In the genomic region with DNA sequence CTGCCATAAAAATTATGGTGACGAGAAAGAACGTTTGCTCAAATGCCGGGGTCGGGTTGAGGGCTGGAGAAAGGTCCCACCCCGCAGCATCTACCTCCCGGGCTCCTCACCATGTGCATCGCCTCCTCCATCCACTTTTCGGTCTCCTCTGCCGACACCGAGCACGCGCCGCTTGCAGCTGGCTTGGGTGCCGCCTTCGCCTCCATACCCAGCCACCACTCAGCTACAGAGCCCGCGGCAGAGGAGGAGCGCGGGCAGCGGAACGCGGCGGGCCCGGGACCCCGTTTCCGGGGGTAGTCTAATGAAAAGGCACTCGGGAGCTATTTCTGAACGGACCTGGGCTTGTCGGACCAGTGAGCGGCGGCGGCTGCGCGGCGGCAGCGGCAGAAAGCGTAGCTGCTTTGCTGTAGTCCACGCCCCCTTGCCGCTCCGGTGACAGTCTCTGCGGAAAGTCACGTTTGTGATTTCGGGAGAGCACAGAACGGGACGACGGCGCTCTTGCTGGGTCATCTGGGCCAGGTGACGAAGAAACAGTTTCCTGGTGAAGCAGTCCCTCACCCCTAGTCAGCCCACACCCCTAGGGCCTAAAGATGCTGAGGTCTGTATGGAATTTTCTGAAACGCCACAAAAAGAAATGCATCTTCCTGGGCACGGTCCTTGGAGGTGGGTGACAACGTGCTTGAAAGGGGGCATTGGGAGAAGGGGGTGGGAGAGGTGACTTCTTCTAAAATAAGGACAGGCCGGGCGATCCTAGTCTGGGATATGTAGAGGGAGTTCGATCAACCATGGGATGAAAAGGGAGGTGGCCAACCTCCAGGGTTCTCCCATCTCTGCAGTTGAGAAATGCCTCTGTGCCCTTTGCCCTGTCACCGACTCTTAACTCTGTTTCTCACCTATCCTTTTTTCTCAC, we compare ENCODE assay signal across 1 cellular context.
TF ChIP-seq lines count a peak whose summit lies in the region.

A gene (minus strand): TSS at position 243 of the 910 bp plus-strand sequence. CDS start 37 bp downstream, at position 206.
A gene with protein sequence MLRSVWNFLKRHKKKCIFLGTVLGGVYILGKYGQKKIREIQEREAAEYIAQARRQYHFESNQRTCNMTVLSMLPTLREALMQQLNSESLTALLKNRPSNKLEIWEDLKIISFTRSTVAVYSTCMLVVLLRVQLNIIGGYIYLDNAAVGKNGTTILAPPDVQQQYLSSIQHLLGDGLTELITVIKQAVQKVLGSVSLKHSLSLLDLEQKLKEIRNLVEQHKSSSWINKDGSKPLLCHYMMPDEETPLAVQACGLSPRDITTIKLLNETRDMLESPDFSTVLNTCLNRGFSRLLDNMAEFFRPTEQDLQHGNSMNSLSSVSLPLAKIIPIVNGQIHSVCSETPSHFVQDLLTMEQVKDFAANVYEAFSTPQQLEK (plus strand): TSS at position 353 of the 910 bp plus-strand sequence. CDS start 238 bp downstream, at position 591.

TF ChIP-seq in K562, 482 proteins besides CTCF, POLR2A, EP300 and RAD21 (continued from another document and continues in another):
- TF ChIP-seq, protein P1, sequence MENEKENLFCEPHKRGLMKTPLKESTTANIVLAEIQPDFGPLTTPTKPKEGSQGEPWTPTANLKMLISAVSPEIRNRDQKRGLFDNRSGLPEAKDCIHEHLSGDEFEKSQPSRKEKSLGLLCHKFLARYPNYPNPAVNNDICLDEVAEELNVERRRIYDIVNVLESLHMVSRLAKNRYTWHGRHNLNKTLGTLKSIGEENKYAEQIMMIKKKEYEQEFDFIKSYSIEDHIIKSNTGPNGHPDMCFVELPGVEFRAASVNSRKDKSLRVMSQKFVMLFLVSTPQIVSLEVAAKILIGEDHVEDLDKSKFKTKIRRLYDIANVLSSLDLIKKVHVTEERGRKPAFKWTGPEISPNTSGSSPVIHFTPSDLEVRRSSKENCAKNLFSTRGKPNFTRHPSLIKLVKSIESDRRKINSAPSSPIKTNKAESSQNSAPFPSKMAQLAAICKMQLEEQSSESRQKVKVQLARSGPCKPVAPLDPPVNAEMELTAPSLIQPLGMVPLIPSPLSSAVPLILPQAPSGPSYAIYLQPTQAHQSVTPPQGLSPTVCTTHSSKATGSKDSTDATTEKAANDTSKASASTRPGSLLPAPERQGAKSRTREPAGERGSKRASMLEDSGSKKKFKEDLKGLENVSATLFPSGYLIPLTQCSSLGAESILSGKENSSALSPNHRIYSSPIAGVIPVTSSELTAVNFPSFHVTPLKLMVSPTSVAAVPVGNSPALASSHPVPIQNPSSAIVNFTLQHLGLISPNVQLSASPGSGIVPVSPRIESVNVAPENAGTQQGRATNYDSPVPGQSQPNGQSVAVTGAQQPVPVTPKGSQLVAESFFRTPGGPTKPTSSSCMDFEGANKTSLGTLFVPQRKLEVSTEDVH (IDR thresholded peaks at IDR 0.05; ENCODE audit: low read depth, partially characterized antibody), result peak; percentile 74
- TF ChIP-seq ZNF583 (CRISPR knock-in tag; IDR thresholded peaks at IDR 0.05), result peak; percentile 70; the same call in 1 of the 2 replicates
- TF ChIP-seq, protein P2, sequence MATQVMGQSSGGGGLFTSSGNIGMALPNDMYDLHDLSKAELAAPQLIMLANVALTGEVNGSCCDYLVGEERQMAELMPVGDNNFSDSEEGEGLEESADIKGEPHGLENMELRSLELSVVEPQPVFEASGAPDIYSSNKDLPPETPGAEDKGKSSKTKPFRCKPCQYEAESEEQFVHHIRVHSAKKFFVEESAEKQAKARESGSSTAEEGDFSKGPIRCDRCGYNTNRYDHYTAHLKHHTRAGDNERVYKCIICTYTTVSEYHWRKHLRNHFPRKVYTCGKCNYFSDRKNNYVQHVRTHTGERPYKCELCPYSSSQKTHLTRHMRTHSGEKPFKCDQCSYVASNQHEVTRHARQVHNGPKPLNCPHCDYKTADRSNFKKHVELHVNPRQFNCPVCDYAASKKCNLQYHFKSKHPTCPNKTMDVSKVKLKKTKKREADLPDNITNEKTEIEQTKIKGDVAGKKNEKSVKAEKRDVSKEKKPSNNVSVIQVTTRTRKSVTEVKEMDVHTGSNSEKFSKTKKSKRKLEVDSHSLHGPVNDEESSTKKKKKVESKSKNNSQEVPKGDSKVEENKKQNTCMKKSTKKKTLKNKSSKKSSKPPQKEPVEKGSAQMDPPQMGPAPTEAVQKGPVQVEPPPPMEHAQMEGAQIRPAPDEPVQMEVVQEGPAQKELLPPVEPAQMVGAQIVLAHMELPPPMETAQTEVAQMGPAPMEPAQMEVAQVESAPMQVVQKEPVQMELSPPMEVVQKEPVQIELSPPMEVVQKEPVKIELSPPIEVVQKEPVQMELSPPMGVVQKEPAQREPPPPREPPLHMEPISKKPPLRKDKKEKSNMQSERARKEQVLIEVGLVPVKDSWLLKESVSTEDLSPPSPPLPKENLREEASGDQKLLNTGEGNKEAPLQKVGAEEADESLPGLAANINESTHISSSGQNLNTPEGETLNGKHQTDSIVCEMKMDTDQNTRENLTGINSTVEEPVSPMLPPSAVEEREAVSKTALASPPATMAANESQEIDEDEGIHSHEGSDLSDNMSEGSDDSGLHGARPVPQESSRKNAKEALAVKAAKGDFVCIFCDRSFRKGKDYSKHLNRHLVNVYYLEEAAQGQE (CRISPR knock-in tag; IDR thresholded peaks at IDR 0.05; ENCODE audit: low read depth), result peak; percentile 52; the same call in 1 of the 2 replicates
- peak; percentile 57 for TF ChIP-seq HDAC3 (IDR thresholded peaks at IDR 0.05; ENCODE audit: borderline replicate concordance, partially characterized antibody)
- TF ChIP-seq FOXP1 (CRISPR knock-in tag; IDR thresholded peaks at IDR 0.05), result 0 out of 2 replicates have a peak, but pooled peaks have one; percentile 50
- TF ChIP-seq, protein P3, sequence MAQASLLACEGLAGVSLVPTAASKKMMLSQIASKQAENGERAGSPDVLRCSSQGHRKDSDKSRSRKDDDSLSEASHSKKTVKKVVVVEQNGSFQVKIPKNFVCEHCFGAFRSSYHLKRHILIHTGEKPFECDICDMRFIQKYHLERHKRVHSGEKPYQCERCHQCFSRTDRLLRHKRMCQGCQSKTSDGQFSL (CRISPR knock-in tag; IDR thresholded peaks at IDR 0.05), result peak; percentile 71; the same call in 1 of the 2 replicates
- TF ChIP-seq, protein P3 (tag; IDR thresholded peaks at IDR 0.05), result no peak
- TF ChIP-seq NCOR1 (IDR thresholded peaks at IDR 0.05), result peak; percentile 58
- no peak; the same call in 1 of the 2 replicates for TF ChIP-seq OTX1 (CRISPR knock-in tag; IDR thresholded peaks at IDR 0.05)
- TF ChIP-seq NR2C2 (CRISPR knock-in tag; IDR thresholded peaks at IDR 0.05), result peak; percentile 39; the same call in 1 of the 2 replicates
- TF ChIP-seq NR2C2 (tag; IDR thresholded peaks at IDR 0.05), result peak; percentile 67
- TF ChIP-seq CBX8 (IDR thresholded peaks at IDR 0.05; ENCODE audit: borderline replicate concordance, extremely low read depth, low read depth, low read length, poor library complexity, severe bottlenecking), result no peak
- TF ChIP-seq, protein P4, sequence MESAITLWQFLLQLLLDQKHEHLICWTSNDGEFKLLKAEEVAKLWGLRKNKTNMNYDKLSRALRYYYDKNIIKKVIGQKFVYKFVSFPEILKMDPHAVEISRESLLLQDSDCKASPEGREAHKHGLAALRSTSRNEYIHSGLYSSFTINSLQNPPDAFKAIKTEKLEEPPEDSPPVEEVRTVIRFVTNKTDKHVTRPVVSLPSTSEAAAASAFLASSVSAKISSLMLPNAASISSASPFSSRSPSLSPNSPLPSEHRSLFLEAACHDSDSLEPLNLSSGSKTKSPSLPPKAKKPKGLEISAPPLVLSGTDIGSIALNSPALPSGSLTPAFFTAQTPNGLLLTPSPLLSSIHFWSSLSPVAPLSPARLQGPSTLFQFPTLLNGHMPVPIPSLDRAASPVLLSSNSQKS (CRISPR knock-in tag; IDR thresholded peaks at IDR 0.05), result no peak
- TF ChIP-seq, protein P5, sequence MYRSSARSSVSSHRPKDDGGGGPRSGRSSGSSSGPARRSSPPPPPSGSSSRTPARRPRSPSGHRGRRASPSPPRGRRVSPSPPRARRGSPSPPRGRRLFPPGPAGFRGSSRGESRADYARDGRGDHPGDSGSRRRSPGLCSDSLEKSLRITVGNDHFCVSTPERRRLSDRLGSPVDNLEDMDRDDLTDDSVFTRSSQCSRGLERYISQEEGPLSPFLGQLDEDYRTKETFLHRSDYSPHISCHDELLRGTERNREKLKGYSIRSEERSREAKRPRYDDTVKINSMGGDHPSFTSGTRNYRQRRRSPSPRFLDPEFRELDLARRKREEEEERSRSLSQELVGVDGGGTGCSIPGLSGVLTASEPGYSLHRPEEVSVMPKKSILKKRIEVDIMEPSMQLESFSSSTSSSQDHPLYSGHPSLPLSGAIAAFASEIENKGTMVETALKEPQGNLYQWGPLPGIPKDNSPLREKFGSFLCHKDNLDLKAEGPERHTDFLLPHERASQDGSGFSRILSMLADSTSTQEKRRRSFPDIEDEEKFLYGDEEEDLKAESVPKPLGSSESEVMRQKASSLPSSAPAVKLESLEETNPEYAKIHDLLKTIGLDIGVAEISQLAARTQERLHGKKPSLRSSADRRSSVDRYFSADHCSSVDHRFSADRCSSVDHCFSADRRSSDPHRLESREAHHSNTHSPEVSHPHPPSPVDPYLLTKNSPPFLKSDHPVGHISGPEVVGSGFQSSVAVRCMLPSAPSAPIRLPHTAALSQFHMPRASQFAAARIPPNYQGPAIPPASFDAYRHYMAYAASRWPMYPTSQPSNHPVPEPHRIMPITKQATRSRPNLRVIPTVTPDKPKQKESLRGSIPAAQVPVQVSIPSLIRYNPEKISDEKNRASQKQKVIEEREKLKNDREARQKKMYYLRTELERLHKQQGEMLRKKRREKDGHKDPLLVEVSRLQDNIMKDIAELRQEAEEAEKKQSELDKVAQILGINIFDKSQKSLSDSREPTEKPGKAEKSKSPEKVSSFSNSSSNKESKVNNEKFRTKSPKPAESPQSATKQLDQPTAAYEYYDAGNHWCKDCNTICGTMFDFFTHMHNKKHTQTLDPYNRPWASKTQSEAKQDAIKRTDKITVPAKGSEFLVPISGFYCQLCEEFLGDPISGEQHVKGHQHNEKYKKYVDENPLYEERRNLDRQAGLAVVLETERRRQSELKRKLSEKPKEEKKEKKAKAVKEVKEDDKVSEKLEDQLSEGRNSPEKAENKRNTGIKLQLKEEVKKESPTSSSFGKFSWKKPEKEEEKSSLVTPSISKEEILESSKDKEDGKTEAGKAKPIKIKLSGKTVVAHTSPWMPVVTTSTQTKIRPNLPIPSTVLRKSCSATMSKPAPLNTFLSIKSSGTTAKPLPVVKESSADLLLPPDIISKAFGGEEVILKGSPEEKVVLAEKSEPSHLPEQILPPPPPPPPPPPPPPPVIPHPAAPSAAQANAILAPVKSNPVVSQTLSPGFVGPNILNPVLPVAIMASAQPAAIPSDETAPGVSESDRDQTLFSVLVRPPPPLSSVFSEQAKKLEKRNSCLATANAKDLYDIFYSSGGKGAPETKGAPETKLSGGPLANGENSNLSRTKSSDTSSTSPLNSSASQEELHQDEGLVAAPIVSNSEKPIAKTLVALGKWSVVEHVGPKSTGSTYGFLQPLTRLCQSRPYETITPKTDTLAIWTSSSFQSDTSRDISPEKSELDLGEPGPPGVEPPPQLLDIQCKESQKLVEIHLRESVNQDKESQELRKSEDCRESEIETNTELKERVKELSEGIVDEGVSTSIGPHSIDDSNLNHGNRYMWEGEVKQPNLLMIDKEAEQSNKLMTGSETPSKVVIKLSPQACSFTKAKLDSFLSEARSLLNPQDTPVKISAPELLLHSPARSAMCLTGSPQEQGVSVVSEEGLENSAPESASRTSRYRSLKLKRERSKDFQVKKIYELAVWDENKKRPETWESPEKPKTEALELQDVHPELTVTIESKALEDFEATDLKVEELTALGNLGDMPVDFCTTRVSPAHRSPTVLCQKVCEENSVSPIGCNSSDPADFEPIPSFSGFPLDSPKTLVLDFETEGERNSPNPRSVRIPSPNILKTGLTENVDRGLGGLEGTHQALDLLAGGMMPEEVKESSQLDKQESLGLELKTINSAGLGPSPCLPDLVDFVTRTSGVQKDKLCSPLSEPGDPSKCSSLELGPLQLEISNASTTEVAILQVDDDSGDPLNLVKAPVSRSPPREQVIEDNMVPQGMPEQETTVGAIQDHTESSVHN (IDR thresholded peaks at IDR 0.05; ENCODE audit: borderline replicate concordance in 1 of 2, low read depth in 1 of 2), result no peak; a peak in 1 of 4 replicates
- peak; percentile 18; the same call in 1 of the 2 replicates for TF ChIP-seq CBFA2T2 (conservative IDR thresholded peaks at IDR 0.05)
- TF ChIP-seq MAZ (CRISPR knock-in tag; conservative IDR thresholded peaks at IDR 0.05 in 1 of 2, IDR thresholded peaks at IDR 0.05 in 1 of 2), result peak; percentile 87 to 97
- TF ChIP-seq HNRNPUL1 (IDR thresholded peaks at IDR 0.05; ENCODE audit: low read length), result no peak
- TF ChIP-seq STAT5A (IDR thresholded peaks at IDR 0.05; ENCODE audit: borderline replicate concordance, low read length), result peak; percentile 24; the same call in 1 of the 2 replicates
- TF ChIP-seq TAF1 (IDR thresholded peaks at IDR 0.05; ENCODE audit: control insufficient read depth, extremely low read depth, insufficient read depth, low read length, severe bottlenecking), result peak; percentile 100
- TF ChIP-seq, protein P6, sequence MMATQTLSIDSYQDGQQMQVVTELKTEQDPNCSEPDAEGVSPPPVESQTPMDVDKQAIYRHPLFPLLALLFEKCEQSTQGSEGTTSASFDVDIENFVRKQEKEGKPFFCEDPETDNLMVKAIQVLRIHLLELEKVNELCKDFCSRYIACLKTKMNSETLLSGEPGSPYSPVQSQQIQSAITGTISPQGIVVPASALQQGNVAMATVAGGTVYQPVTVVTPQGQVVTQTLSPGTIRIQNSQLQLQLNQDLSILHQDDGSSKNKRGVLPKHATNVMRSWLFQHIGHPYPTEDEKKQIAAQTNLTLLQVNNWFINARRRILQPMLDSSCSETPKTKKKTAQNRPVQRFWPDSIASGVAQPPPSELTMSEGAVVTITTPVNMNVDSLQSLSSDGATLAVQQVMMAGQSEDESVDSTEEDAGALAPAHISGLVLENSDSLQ (IDR thresholded peaks at IDR 0.05), result peak; percentile 58; the same call in 1 of the 2 replicates
- peak; percentile 73 for TF ChIP-seq LEF1 (IDR thresholded peaks at IDR 0.05)
